ENCODE assay signal across 8 cellular contexts in genomic region chr5:17218353-17219005, GRCh38. TPM values are rescaled to one million over a fixed set of nuclear protein-coding genes. Genes with fewer than 3 reads are reported as not detected.
DNase-seq lines count a peak whose midpoint lies in the region; ATAC-seq and TF ChIP-seq lines count a peak whose summit lies in the region.

No MANE protein-coding gene starts in this region.

- POLR2A ChIA-PET in activated CD4-positive, alpha-beta T cell treated with anti-CD3 and anti-CD28 coated beads, Interleukin-2, amount 10 ng/mL, durations not matched to agents 7 days and 5 days (lab: Charles Lee): no interaction called here

- H3K4me1 ChIP-seq in iPS-18a (ENCODE audit: control insufficient read depth, low read depth, low read length) (peaks cover 48% of the 10 kb centered on the region), skeletal muscle tissue (ENCODE audit: control insufficient read depth in 3 of 3, insufficient read depth in 3 of 3, low read length in 3 of 3) (peaks cover 6 to 11% (median 7%) of the 10 kb centered on the region in 3 donors)

- peaks cover 61% of the 10 kb centered on the region for H3K27me3 Mint-ChIP-seq in activated CD4-positive, alpha-beta T cell treated with anti-CD3 and anti-CD28 coated beads, Interleukin-2, amount 10 ng/mL, durations not matched to agents 7 days and 5 days

- no peak for TF ChIP-seq CTCF in astrocyte of the cerebellum (IDR thresholded peaks at IDR 0.05; ENCODE audit: low read depth, low read length, missing control alignments)

- peak; percentile 14 for ATAC-seq in GM21360 (IDR thresholded peaks at IDR 0.05; ENCODE audit: unreplicated experiment)

- CTCF ChIA-PET in activated CD4-positive, alpha-beta T cell treated with anti-CD3 and anti-CD28 coated beads, Interleukin-2, amount 10 ng/mL, durations not matched to agents 7 days and 5 days (lab: Charles Lee): no interaction called here

- H3K27ac ChIP-seq in iPS-18a (ENCODE audit: low read length): peak overlapping the region; percentile 69
- peak overlapping the region; percentile 7 for H3K27ac ChIP-seq in skeletal muscle tissue (ENCODE audit: low read depth, low read length)

- H3K9me3 Mint-ChIP-seq in activated CD4-positive, alpha-beta T cell treated with anti-CD3 and anti-CD28 coated beads, Interleukin-2, amount 10 ng/mL, durations not matched to agents 7 days and 5 days: no peaks in the 10 kb centered on the region

- DNase-seq in Daoy (ENCODE audit: low read depth): peak; percentile 65
- DNase-seq in KBM-7: peak; percentile 32
- no peak for DNase-seq in astrocyte of the cerebellum (ENCODE audit: low read depth)
- DNase-seq in activated CD4-positive, alpha-beta T cell treated with anti-CD3 and anti-CD28 coated beads, Interleukin-2, amount 10 ng/mL, durations not matched to agents 7 days and 5 days: no peak
- DNase-seq in KG1 (lab: John Stamatoyannopoulos, UW): no peak

- H3K36me3 ChIP-seq in iPS-18a (ENCODE audit: control insufficient read depth, low read depth, low read length) (no peaks in the 10 kb centered on the region), skeletal muscle tissue (ENCODE audit: control insufficient read depth in 3 of 3, insufficient read depth in 3 of 3, low read length in 3 of 3) (no peaks in the 10 kb centered on the region)

- H3K4me1 Mint-ChIP-seq in activated CD4-positive, alpha-beta T cell treated with anti-CD3 and anti-CD28 coated beads, Interleukin-2, amount 10 ng/mL, durations not matched to agents 7 days and 5 days: peaks cover 7% of the 10 kb centered on the region

- H3K27me3 ChIP-seq in iPS-18a (ENCODE audit: control insufficient read depth, insufficient read depth, low read length) (no peaks in the 10 kb centered on the region), skeletal muscle tissue (ENCODE audit: control insufficient read depth in 3 of 3, insufficient read depth in 3 of 3, low read length in 3 of 3) (peaks cover 30 to 37% (median 36%) of the 10 kb centered on the region in 3 donors)

- H3K36me3 Mint-ChIP-seq in activated CD4-positive, alpha-beta T cell treated with anti-CD3 and anti-CD28 coated beads, Interleukin-2, amount 10 ng/mL, durations not matched to agents 7 days and 5 days (ENCODE audit: low read depth): peaks cover 2% of the 10 kb centered on the region

- H3K4me3 Mint-ChIP-seq in activated CD4-positive, alpha-beta T cell treated with anti-CD3 and anti-CD28 coated beads, Interleukin-2, amount 10 ng/mL, durations not matched to agents 7 days and 5 days: no peak overlapping the region

- H3K4me3 ChIP-seq in astrocyte of the cerebellum (ENCODE audit: low read depth, low read length): peak overlapping the region; percentile 94
- peak overlapping the region; percentile 98 for H3K4me3 ChIP-seq in iPS-18a (ENCODE audit: low read length)
- peak overlapping the region; percentile 57 to 71 (median 64) for H3K4me3 ChIP-seq in skeletal muscle tissue (ENCODE audit: low read length in 3 of 3)

- no peak overlapping the region for H3K27ac Mint-ChIP-seq in activated CD4-positive, alpha-beta T cell treated with anti-CD3 and anti-CD28 coated beads, Interleukin-2, amount 10 ng/mL, durations not matched to agents 7 days and 5 days

- H3K9ac ChIP-seq in iPS-18a (ENCODE audit: low read length): peak overlapping the region; percentile 91
- peak overlapping the region; percentile 2 to 66 (median 33) for H3K9ac ChIP-seq in skeletal muscle tissue (ENCODE audit: low read depth in 1 of 3, low read length in 3 of 3)

- in situ Hi-C loops in KBM-7 (cut with MboI; ENCODE audit: low pct_unique_long_range_greater_than_20kb, low sequenced_read_pairs): loop anchor here (25.0 kb wide), 1 partner anchor 1069 kb away; no protein-coding TSS in a partner anchor
- in situ Hi-C loops in astrocyte of the cerebellum (cut with HindIII; ENCODE audit: low sequenced_read_pairs): loop anchor here (25.0 kb wide), 1 partner anchor 1069 kb away; no protein-coding TSS in a partner anchor

- H3K9me3 ChIP-seq in iPS-18a (ENCODE audit: control insufficient read depth, low read depth, low read length) (no peaks in the 10 kb centered on the region), skeletal muscle tissue (ENCODE audit: control insufficient read depth in 3 of 3, low read length in 3 of 3) (no peaks in the 10 kb centered on the region)

RNA-seq across cellular contexts. Expression of gene BASP1, which starts 1.0 kb away (rescaled TPM):
- total RNA-seq in Daoy (2014; rRNA removed; shearing (Covaris generic)): 114 and 124 TPM in 2 replicates
- total RNA-seq in skeletal muscle tissue: 12.5 TPM
- total RNA-seq in activated CD4-positive, alpha-beta T cell treated with anti-CD3 and anti-CD28 coated beads, Interleukin-2, amount 10 ng/mL, durations not matched to agents 7 days and 5 days: under 1 TPM; 0.15 to 0.42 TPM

Comparison
In these comparisons a context has a peak if more than half of its experiments do, and no peak if none do; other contexts are left out.
1. DNase-seq: peak in Daoy (single experiment) and KBM-7 (single experiment); none in astrocyte of the cerebellum (single experiment), activated CD4-positive, alpha-beta T cell treated with anti-CD3 and anti-CD28 coated beads, Interleukin-2, amount 10 ng/mL, durations not matched to agents 7 days and 5 days (single experiment) and KG1 (single experiment).
2. Peak in every context shown above with its lines, with median percentiles within 50 percentile points of each other: H3K4me3 ChIP-seq.